In genomic region chr17:62423647-62424461, GRCh38 we compare ENCODE assay signal across 8 cellular contexts. TPM values are rescaled to one million over a fixed set of nuclear protein-coding genes. Genes with fewer than 3 reads are reported as not detected.
A peak's percentile ranks its signal among the peaks of the same experiment; 100 is the strongest.
DNase-seq lines count a peak whose midpoint lies in the region; ATAC-seq and TF ChIP-seq lines count a peak whose summit lies in the region.
"Not testable (repeated sequence)": the region's sequence is repeated elsewhere in the genome, so short reads cannot be mapped to it uniquely, and the experiment has no call there.

A gene with protein sequence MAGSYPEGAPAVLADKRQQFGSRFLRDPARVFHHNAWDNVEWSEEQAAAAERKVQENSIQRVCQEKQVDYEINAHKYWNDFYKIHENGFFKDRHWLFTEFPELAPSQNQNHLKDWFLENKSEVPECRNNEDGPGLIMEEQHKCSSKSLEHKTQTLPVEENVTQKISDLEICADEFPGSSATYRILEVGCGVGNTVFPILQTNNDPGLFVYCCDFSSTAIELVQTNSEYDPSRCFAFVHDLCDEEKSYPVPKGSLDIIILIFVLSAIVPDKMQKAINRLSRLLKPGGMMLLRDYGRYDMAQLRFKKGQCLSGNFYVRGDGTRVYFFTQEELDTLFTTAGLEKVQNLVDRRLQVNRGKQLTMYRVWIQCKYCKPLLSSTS (plus strand): TSS chr17:62423897. CDS start chr17:62423903, 6 bp downstream.

- H3K27me3 Mint-ChIP-seq in activated B cell treated with CpG ODN at 0.5 μM for 24 hours: not testable (repeated sequence)

- intact Hi-C loops in activated B cell treated with CpG ODN at 0.5 μM for 24 hours (cut with micrococcal nuclease): loop anchor here (2.0 to 5.0 kb wide), 3 partner anchors 55 to 983 kb away; partner anchors contain the start of gene TLK2

- peak within 1 kb of the TSS; percentile 98 for H3K4me3 Mint-ChIP-seq in activated B cell treated with CpG ODN at 0.5 μM for 24 hours

- peaks cover 25% of the 10 kb centered on the region for H3K36me3 Mint-ChIP-seq in activated B cell treated with CpG ODN at 0.5 μM for 24 hours (ENCODE audit: low read depth)

- CTCF ChIA-PET in activated B cell treated with CpG ODN at 0.5 μM for 24 hours (lab: Charles Lee): not testable (repeated sequence)

- DNase-seq in Ammon's horn (ENCODE audit: low spot score): peak; percentile 89
- peak; percentile 94 for DNase-seq in NCI-H345 (lab: John Stamatoyannopoulos, UW)
- peak; percentile 74 for DNase-seq in activated B cell treated with CpG ODN at 0.5 μM for 24 hours
- peak; percentile 85 for DNase-seq in central memory CD4-positive, alpha-beta T cell
- DNase-seq in islet precursor cell: peak; percentile 98
- DNase-seq in stimulated activated CD4-positive, alpha-beta T cell treated with anti-CD3 and anti-CD28 coated beads, Interleukin-12 subunit alpha, Interleukin-12 subunit beta, amount 100 ng/mL, for 48 hours (ENCODE audit: low read depth in 2 of 3, low spot score in 1 of 3): peak; percentile 87 to 90 (median 89)

- not testable (repeated sequence) for H3K9me3 Mint-ChIP-seq in activated B cell treated with CpG ODN at 0.5 μM for 24 hours

- ATAC-seq in GM19035 (IDR thresholded peaks at IDR 0.05; ENCODE audit: unreplicated experiment): peak; percentile 95
- ATAC-seq in HG03342 (IDR thresholded peaks at IDR 0.05; ENCODE audit: unreplicated experiment): peak; percentile 95
- peak; percentile 91 for ATAC-seq in activated B cell treated with CpG ODN at 0.5 μM for 24 hours (ENCODE audit: low read depth)

- H3K27ac Mint-ChIP-seq in activated B cell treated with CpG ODN at 0.5 μM for 24 hours: peak within 1 kb of the TSS; percentile 85

- POLR2A ChIA-PET in activated B cell treated with CpG ODN at 0.5 μM for 24 hours (lab: Charles Lee): not testable (repeated sequence)

- TF ChIP-seq CTCF in activated B cell treated with CpG ODN at 0.5 μM for 24 hours (IDR thresholded peaks at IDR 0.05): not testable (repeated sequence)

- peaks cover 18% of the 10 kb centered on the region for H3K4me1 Mint-ChIP-seq in activated B cell treated with CpG ODN at 0.5 μM for 24 hours

RNA-seq across cellular contexts. Expression of the gene that starts here (rescaled TPM):
- 21.2 and 23.1 TPM in 2 replicates for total RNA-seq in activated B cell treated with CpG ODN at 0.5 μM for 24 hours

Comparison
In these comparisons a context has a peak if more than half of its experiments do, and no peak if none do; other contexts are left out.
1. Peak in every context shown above with its lines: DNase-seq and ATAC-seq.